1 cellular context compared by ENCODE assay signal in genomic region chr11:126113515-126113957, GRCh38.
TF ChIP-seq lines count a peak whose summit lies in the region.

No MANE protein-coding gene starts in this region.

TF ChIP-seq in HepG2, 621 proteins besides CTCF, POLR2A, EP300 and RAD21 (continued from another document and continues in another):
- TF ChIP-seq GRHL1 (CRISPR knock-in tag; conservative IDR thresholded peaks at IDR 0.05): no peak
- no peak for TF ChIP-seq ZNF564 (CRISPR knock-in tag; IDR thresholded peaks at IDR 0.05)
- TF ChIP-seq ZNF761 (CRISPR knock-in tag; conservative IDR thresholded peaks at IDR 0.05): no peak
- no peak for TF ChIP-seq ZNF503 (CRISPR knock-in tag; IDR thresholded peaks at IDR 0.05)
- no peak for TF ChIP-seq ZNF720 (CRISPR knock-in tag; IDR thresholded peaks at IDR 0.05)
- no peak for TF ChIP-seq HES4 (CRISPR knock-in tag; IDR thresholded peaks at IDR 0.05; ENCODE audit: borderline replicate concordance)
- TF ChIP-seq E2F2 (CRISPR knock-in tag; IDR thresholded peaks at IDR 0.05; ENCODE audit: borderline replicate concordance): no peak
- TF ChIP-seq ZNF362 (CRISPR knock-in tag; IDR thresholded peaks at IDR 0.05; ENCODE audit: borderline replicate concordance): no peak
- TF ChIP-seq SOX13 (IDR thresholded peaks at IDR 0.05): no peak
- TF ChIP-seq SOX13 (CRISPR knock-in tag; conservative IDR thresholded peaks at IDR 0.05 in 1 of 2, IDR thresholded peaks at IDR 0.05 in 1 of 2): peak in 1 of 2 experiments; percentile 20; a peak in 1 of 4 replicates
- no peak for TF ChIP-seq STAT6 (CRISPR knock-in tag; IDR thresholded peaks at IDR 0.05; ENCODE audit: borderline replicate concordance)
- TF ChIP-seq ZNF597 (CRISPR knock-in tag; IDR thresholded peaks at IDR 0.05): no peak
- no peak for TF ChIP-seq NFYB (CRISPR knock-in tag; IDR thresholded peaks at IDR 0.05)
- TF ChIP-seq POGZ (CRISPR knock-in tag; IDR thresholded peaks at IDR 0.05): no peak
- TF ChIP-seq BATF2 (CRISPR knock-in tag; IDR thresholded peaks at IDR 0.05): no peak
- no peak for TF ChIP-seq CENPX (CRISPR knock-in tag; IDR thresholded peaks at IDR 0.05)
- TF ChIP-seq EZH2 (conservative IDR thresholded peaks at IDR 0.05; ENCODE audit: low read depth, low read length): no peak
- no peak for TF ChIP-seq JARID2 (CRISPR knock-in tag; IDR thresholded peaks at IDR 0.05; ENCODE audit: insufficient replicate concordance)
- no peak for TF ChIP-seq ZNF672 (CRISPR knock-in tag; IDR thresholded peaks at IDR 0.05)
- TF ChIP-seq LRRFIP1 (CRISPR knock-in tag; conservative IDR thresholded peaks at IDR 0.05): no peak
- no peak; the same call in 1 of the 2 replicates for TF ChIP-seq TAF1 (CRISPR knock-in tag; IDR thresholded peaks at IDR 0.05)
- no peak for TF ChIP-seq SNAPC5 (CRISPR knock-in tag; IDR thresholded peaks at IDR 0.05; ENCODE audit: borderline replicate concordance)
- peak; percentile 62; the same call in 1 of the 2 replicates for TF ChIP-seq SAP130 (CRISPR knock-in tag; IDR thresholded peaks at IDR 0.05; ENCODE audit: low read depth)
- TF ChIP-seq PRDM10 (CRISPR knock-in tag; IDR thresholded peaks at IDR 0.05; ENCODE audit: low read depth): no peak
- TF ChIP-seq ZNF333 (CRISPR knock-in tag; IDR thresholded peaks at IDR 0.05; ENCODE audit: borderline replicate concordance): no peak
- 0 out of 2 replicates have a peak, but pooled peaks have one; percentile 24 for TF ChIP-seq ZNF468 (CRISPR knock-in tag; IDR thresholded peaks at IDR 0.05)
- no peak for TF ChIP-seq TFAP4 (IDR thresholded peaks at IDR 0.05; ENCODE audit: borderline replicate concordance, low read depth)
- no peak for TF ChIP-seq NFE2 (CRISPR knock-in tag; IDR thresholded peaks at IDR 0.05)
- no peak for TF ChIP-seq RXRB (CRISPR knock-in tag; IDR thresholded peaks at IDR 0.05; ENCODE audit: borderline replicate concordance)
